Comparison of ENCODE assay signal across 8 cellular contexts in genomic region chr9:130446111-130446861, GRCh38. TPM values are rescaled to one million over a fixed set of nuclear protein-coding genes. Genes with fewer than 3 reads are reported as not detected.
A peak's percentile ranks its signal among the peaks of the same experiment; 100 is the strongest.
DNase-seq lines count a peak whose midpoint lies in the region; ATAC-seq lines count a peak whose summit lies in the region.

No MANE protein-coding gene starts in this region.

- H3K27me3 Mint-ChIP-seq in activated CD4-positive, alpha-beta memory T cell treated with anti-CD3 and anti-CD28 coated beads for 36 hours = peaks cover 31% of the 10 kb centered on the region
- peaks cover 19% of the 10 kb centered on the region for H3K27me3 Mint-ChIP-seq in activated CD4-positive, alpha-beta memory T cell treated with anti-CD3 and anti-CD28 coated beads, Interleukin-2, amount 10 ng/mL, durations not matched to agents 7 days and 5 days
- peaks cover 56% of the 10 kb centered on the region for H3K27me3 Mint-ChIP-seq in activated naive CD8-positive, alpha-beta T cell treated with anti-CD3 and anti-CD28 coated beads for 36 hours

- no peak for DNase-seq in activated CD4-positive, alpha-beta memory T cell treated with anti-CD3 and anti-CD28 coated beads for 36 hours
- DNase-seq in activated CD4-positive, alpha-beta memory T cell treated with anti-CD3 and anti-CD28 coated beads, Interleukin-2, amount 10 ng/mL, durations not matched to agents 7 days and 5 days = no peak
- no peak for DNase-seq in activated naive CD8-positive, alpha-beta T cell treated with anti-CD3 and anti-CD28 coated beads for 36 hours
- peak; percentile 94 for DNase-seq in left ventricle myocardium superior
- DNase-seq in stimulated activated naive CD4-positive, alpha-beta T cell treated with Interleukin-2 at 50 U/mL for 16 hours (lab: John Stamatoyannopoulos, UW) = no peak

- peaks cover 3% of the 10 kb centered on the region for H3K36me3 Mint-ChIP-seq in activated CD4-positive, alpha-beta memory T cell treated with anti-CD3 and anti-CD28 coated beads for 36 hours
- H3K36me3 Mint-ChIP-seq in activated CD4-positive, alpha-beta memory T cell treated with anti-CD3 and anti-CD28 coated beads, Interleukin-2, amount 10 ng/mL, durations not matched to agents 7 days and 5 days (ENCODE audit: low read depth) = no peaks in the 10 kb centered on the region
- H3K36me3 Mint-ChIP-seq in activated naive CD8-positive, alpha-beta T cell treated with anti-CD3 and anti-CD28 coated beads for 36 hours = no peaks in the 10 kb centered on the region

- peak; percentile 78 for ATAC-seq in left ventricle myocardium superior
- ATAC-seq in GM18909 (IDR thresholded peaks at IDR 0.05; ENCODE audit: poor library complexity, unreplicated experiment) = no peak
- no peak for ATAC-seq in GM19455 (IDR thresholded peaks at IDR 0.05; ENCODE audit: unreplicated experiment)

- H3K4me1 Mint-ChIP-seq in activated CD4-positive, alpha-beta memory T cell treated with anti-CD3 and anti-CD28 coated beads for 36 hours (ENCODE audit: low read depth) = peaks cover 9% of the 10 kb centered on the region
- peaks cover 18% of the 10 kb centered on the region for H3K4me1 Mint-ChIP-seq in activated CD4-positive, alpha-beta memory T cell treated with anti-CD3 and anti-CD28 coated beads, Interleukin-2, amount 10 ng/mL, durations not matched to agents 7 days and 5 days
- H3K4me1 Mint-ChIP-seq in activated naive CD8-positive, alpha-beta T cell treated with anti-CD3 and anti-CD28 coated beads for 36 hours = peaks cover 8% of the 10 kb centered on the region

- no peak overlapping the region for H3K27ac Mint-ChIP-seq in activated CD4-positive, alpha-beta memory T cell treated with anti-CD3 and anti-CD28 coated beads for 36 hours
- H3K27ac Mint-ChIP-seq in activated CD4-positive, alpha-beta memory T cell treated with anti-CD3 and anti-CD28 coated beads, Interleukin-2, amount 10 ng/mL, durations not matched to agents 7 days and 5 days = no peak overlapping the region
- H3K27ac Mint-ChIP-seq in activated naive CD8-positive, alpha-beta T cell treated with anti-CD3 and anti-CD28 coated beads for 36 hours = no peak overlapping the region

- CTCF ChIA-PET in activated CD4-positive, alpha-beta memory T cell treated with anti-CD3 and anti-CD28 coated beads for 36 hours (lab: Charles Lee) = no interaction called here
- CTCF ChIA-PET in activated CD4-positive, alpha-beta memory T cell treated with anti-CD3 and anti-CD28 coated beads, Interleukin-2, amount 10 ng/mL, durations not matched to agents 7 days and 5 days (lab: Charles Lee) = no interaction called here

- H3K9ac ChIP-seq in rectal smooth muscle tissue (ENCODE audit: low read length) = no peak overlapping the region

- peak overlapping the region; percentile 70 for H3K4me3 ChIP-seq in rectal smooth muscle tissue (ENCODE audit: low read length)

- H3K27me3 ChIP-seq in rectal smooth muscle tissue (ENCODE audit: control insufficient read depth, insufficient read depth, low read length) = no peaks in the 10 kb centered on the region

- H3K9me3 Mint-ChIP-seq in activated CD4-positive, alpha-beta memory T cell treated with anti-CD3 and anti-CD28 coated beads for 36 hours = peaks cover 4% of the 10 kb centered on the region
- H3K9me3 Mint-ChIP-seq in activated CD4-positive, alpha-beta memory T cell treated with anti-CD3 and anti-CD28 coated beads, Interleukin-2, amount 10 ng/mL, durations not matched to agents 7 days and 5 days = peaks cover 5% of the 10 kb centered on the region
- H3K9me3 Mint-ChIP-seq in activated naive CD8-positive, alpha-beta T cell treated with anti-CD3 and anti-CD28 coated beads for 36 hours = peaks cover 4% of the 10 kb centered on the region

- intact Hi-C loops in activated CD4-positive, alpha-beta memory T cell treated with anti-CD3 and anti-CD28 coated beads for 36 hours (cut with micrococcal nuclease) = no loop called here
- intact Hi-C loops in left ventricle myocardium superior (cut with micrococcal nuclease) = no loop called here

- no peaks in the 10 kb centered on the region for H3K36me3 ChIP-seq in rectal smooth muscle tissue (ENCODE audit: control insufficient read depth, insufficient read depth, low read length)

- POLR2A ChIA-PET in activated CD4-positive, alpha-beta memory T cell treated with anti-CD3 and anti-CD28 coated beads for 36 hours (lab: Charles Lee) = no interaction called here
- POLR2A ChIA-PET in activated CD4-positive, alpha-beta memory T cell treated with anti-CD3 and anti-CD28 coated beads, Interleukin-2, amount 10 ng/mL, durations not matched to agents 7 days and 5 days (lab: Charles Lee) = interaction anchor here (1.8 kb wide), 1 partner anchor 247 kb away, joined by 5 read pairs; the partner anchor contains the start of gene EXOSC2

- peaks cover 26% of the 10 kb centered on the region for H3K4me1 ChIP-seq in rectal smooth muscle tissue (ENCODE audit: control insufficient read depth, insufficient read depth, low read length)

- H3K27ac ChIP-seq in rectal smooth muscle tissue (ENCODE audit: low read depth, low read length) = peak overlapping the region; percentile 88

- peak overlapping the region; percentile 35 for H3K4me3 Mint-ChIP-seq in activated CD4-positive, alpha-beta memory T cell treated with anti-CD3 and anti-CD28 coated beads for 36 hours
- H3K4me3 Mint-ChIP-seq in activated CD4-positive, alpha-beta memory T cell treated with anti-CD3 and anti-CD28 coated beads, Interleukin-2, amount 10 ng/mL, durations not matched to agents 7 days and 5 days = no peak overlapping the region
- peak overlapping the region; percentile 58 for H3K4me3 Mint-ChIP-seq in activated naive CD8-positive, alpha-beta T cell treated with anti-CD3 and anti-CD28 coated beads for 36 hours

RNA-seq across cellular contexts. Expression of gene ASS1, which starts 1.5 kb away (rescaled TPM):
- total RNA-seq in activated CD4-positive, alpha-beta memory T cell treated with anti-CD3 and anti-CD28 coated beads for 36 hours = 1 to 10 TPM; 5.4 to 6.3 TPM
- 10 to 100 TPM in 1 of 2 experiments, 1 to 10 TPM in 1; 8.6 to 10.1 TPM for total RNA-seq in activated CD4-positive, alpha-beta memory T cell treated with anti-CD3 and anti-CD28 coated beads, Interleukin-2, amount 10 ng/mL, durations not matched to agents 7 days and 5 days
- 1 to 10 TPM; 5.1 TPM for total RNA-seq in activated naive CD8-positive, alpha-beta T cell treated with anti-CD3 and anti-CD28 coated beads for 36 hours
- total RNA-seq in left ventricle myocardium superior = 65.5 TPM
